Comparison of ENCODE assay signal across 12 cellular contexts in the genomic region with DNA sequence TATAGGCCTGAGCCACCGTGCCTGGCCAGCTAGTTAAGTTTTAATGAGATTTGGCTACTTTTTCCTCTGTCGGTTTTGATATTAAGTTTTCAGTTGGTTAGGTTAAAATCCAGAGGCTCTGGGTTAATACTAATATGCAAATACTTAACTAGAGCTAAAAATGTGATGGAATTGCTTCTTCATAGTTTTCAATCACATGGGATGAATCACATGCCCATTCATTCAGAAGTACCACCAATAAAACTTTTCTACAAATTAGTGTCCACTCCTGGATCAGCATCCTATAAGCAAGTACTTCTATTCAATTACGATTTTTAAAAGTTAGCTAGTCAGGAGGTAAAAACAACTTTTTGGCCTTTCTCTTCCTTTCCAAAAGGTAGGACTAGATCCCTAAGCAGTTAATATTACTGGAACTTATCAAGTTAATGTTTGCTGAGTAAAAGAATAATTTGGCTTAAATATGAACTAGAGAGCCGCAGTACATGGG. TPM values are rescaled to one million over a fixed set of nuclear protein-coding genes. Genes with fewer than 3 reads are reported as not detected.
DNase-seq lines count a peak whose midpoint lies in the region; ATAC-seq, FAIRE-seq and TF ChIP-seq lines count a peak whose summit lies in the region.
"Had no signal": no experiment of that assay in that cellular context is flagged by ENCODE, and none has a peak within 500 bp of the region (broad histone marks: within the 10 kb centered on the region; RNA-seq: fewer than 3 reads in every experiment).

No MANE protein-coding gene starts in this region.

- CTCF ChIA-PET in Calu3 (lab: Charles Lee), result interaction anchor here (0.5 kb wide), 1 partner anchor 102 kb away, joined by 3 read pairs; no protein-coding TSS in a partner anchor

- TF ChIP-seq CTCF in Calu3 (IDR thresholded peaks at IDR 0.05; ENCODE audit: unreplicated experiment) (no peak), bronchial epithelial cell (IDR thresholded peaks at IDR 0.05; ENCODE audit: insufficient read depth, low read length, severe bottlenecking) (no peak), liver (IDR thresholded peaks at IDR 0.05; ENCODE audit: low read depth, low read length, missing input control) (no peak), GM13976 (IDR thresholded peaks at IDR 0.05; ENCODE audit: borderline replicate concordance, control extremely low read depth, extremely low read depth, insufficient read depth, missing control alignments) (no peak)

- 24% methylated on average over 4 of the region's 4 CpGs for WGBS in liver

- peaks cover 16% of the 10 kb centered on the region for H3K4me1 Mint-ChIP-seq in Calu3 (ENCODE audit: low read depth, unreplicated experiment)

- no peaks in the 10 kb centered on the region for H3K9me3 Mint-ChIP-seq in Calu3 (ENCODE audit: low read depth, unreplicated experiment)
- H3K9me3 Mint-ChIP-seq: activated CD4-positive, alpha-beta memory T cell treated with anti-CD3 and anti-CD28 coated beads, Interleukin-2, amount 10 ng/mL, durations not matched to agents 7 days and 5 days had no signal

- H3K4me3 ChIP-seq in bronchial epithelial cell (ENCODE audit: low read depth, low read length) (peak overlapping the region; percentile 20), liver (ENCODE audit: low read depth in 1 of 3, low read length in 3 of 3) (peak overlapping the region in 2 of 3 donors; percentile 35 to 47), skin epidermis (peak overlapping the region in 1 of 7 experiments; percentile 7)

- peak overlapping the region; percentile 91 for H3K27ac Mint-ChIP-seq in Calu3 (ENCODE audit: unreplicated experiment)
- H3K27ac Mint-ChIP-seq: activated CD4-positive, alpha-beta memory T cell treated with anti-CD3 and anti-CD28 coated beads, Interleukin-2, amount 10 ng/mL, durations not matched to agents 7 days and 5 days had no signal

- peaks cover 3% of the 10 kb centered on the region for H3K36me3 ChIP-seq in bronchial epithelial cell (ENCODE audit: control insufficient read depth, insufficient read depth, low read length)
- H3K36me3 ChIP-seq in liver (ENCODE audit: control insufficient read depth in 4 of 4, insufficient read depth in 3 of 4, low read depth in 1 of 4, low read length in 3 of 4), result peaks cover 0 to 20% (median 8%) of the 10 kb centered on the region in 4 donors

- H3K4me3 Mint-ChIP-seq in Calu3 (ENCODE audit: low read depth, unreplicated experiment), result peak overlapping the region; percentile 71
- H3K4me3 Mint-ChIP-seq: activated CD4-positive, alpha-beta memory T cell treated with anti-CD3 and anti-CD28 coated beads, Interleukin-2, amount 10 ng/mL, durations not matched to agents 7 days and 5 days had no signal

- no TSS peak for BruUV-seq in Calu3 (replicated peaks; lab: Mats Ljungman, UMichigan)

- H3K9me3 ChIP-seq in liver (ENCODE audit: control insufficient read depth in 4 of 4, low read length in 3 of 4), result no peaks in the 10 kb centered on the region

- H3K27ac ChIP-seq in liver (ENCODE audit: low read depth in 1 of 2, low read length in 2 of 2), result peak overlapping the region; percentile 74 to 86
- peak overlapping the region in 15 of 21 experiments; percentile 5 to 85 (median 64) for H3K27ac ChIP-seq in skin epidermis

- peaks cover 7 to 31% (median 22%) of the 10 kb centered on the region in 4 donors for H3K4me1 ChIP-seq in liver (ENCODE audit: control insufficient read depth in 4 of 4, insufficient read depth in 4 of 4, low read length in 3 of 4)

- no peaks in the 10 kb centered on the region for H3K27me3 Mint-ChIP-seq in Calu3 (ENCODE audit: unreplicated experiment)

- intact Hi-C loops in Calu3 (cut with micrococcal nuclease; ENCODE audit: unreplicated experiment), result loop anchor here (5.0 kb wide), 1 partner anchor 78 kb away; no protein-coding TSS in a partner anchor

- H3K9ac ChIP-seq in liver (ENCODE audit: low read depth in 1 of 2, low read length in 2 of 2), result peak overlapping the region in 1 of 2 donors; percentile 75

- H3K27me3 ChIP-seq in bronchial epithelial cell (ENCODE audit: control insufficient read depth, insufficient read depth, low read length), result no peaks in the 10 kb centered on the region
- H3K27me3 ChIP-seq in liver (ENCODE audit: control insufficient read depth in 4 of 4, insufficient read depth in 4 of 4, low read length in 3 of 4), result no peaks in the 10 kb centered on the region

- TF ChIP-seq RAD21 in liver (IDR thresholded peaks at IDR 0.05), result no peak

- FAIRE-seq in bronchial epithelial cell (lab: Jason Lieb, UNC), result no peak

- no peak for ATAC-seq in GM19467 (IDR thresholded peaks at IDR 0.05; ENCODE audit: unreplicated experiment)

- peaks cover 32% of the 10 kb centered on the region for H3K36me3 Mint-ChIP-seq in Calu3 (ENCODE audit: insufficient read depth, unreplicated experiment)

- in situ Hi-C loops in GM13976 (cut with MboI; ENCODE audit: low sequenced_read_pairs, unreplicated experiment), result no loop called here

- DNase-seq in Calu3 (no peak), bronchial epithelial cell (ENCODE audit: low read depth) (peak; percentile 26), A172 (ENCODE audit: low spot score) (no peak), cerebellum (ENCODE audit: low spot score) (no peak), GM13976 (ENCODE audit: low spot score) (no peak)
- DNase-seq: activated CD4-positive, alpha-beta memory T cell treated with anti-CD3 and anti-CD28 coated beads, Interleukin-2, amount 10 ng/mL, durations not matched to agents 7 days and 5 days; activated gamma-delta T cell; central memory CD4-positive, alpha-beta T cell; NCI-H2171 had no signal

TF ChIP-seq in liver, 16 proteins besides CTCF, POLR2A, EP300 and RAD21:
- TF ChIP-seq FOXA2 (IDR thresholded peaks at IDR 0.05) (no peak), REST (IDR thresholded peaks at IDR 0.05) (no peak), TAF1 (conservative IDR thresholded peaks at IDR 0.05) (no peak), JUND (IDR thresholded peaks at IDR 0.05) (no peak), RXRA (IDR thresholded peaks at IDR 0.05) (no peak), EGR1 (IDR thresholded peaks at IDR 0.05; ENCODE audit: low read depth in 2 of 2) (no peak), HNF4A (conservative IDR thresholded peaks at IDR 0.05) (no peak)
- TF ChIP-seq, protein P1, sequence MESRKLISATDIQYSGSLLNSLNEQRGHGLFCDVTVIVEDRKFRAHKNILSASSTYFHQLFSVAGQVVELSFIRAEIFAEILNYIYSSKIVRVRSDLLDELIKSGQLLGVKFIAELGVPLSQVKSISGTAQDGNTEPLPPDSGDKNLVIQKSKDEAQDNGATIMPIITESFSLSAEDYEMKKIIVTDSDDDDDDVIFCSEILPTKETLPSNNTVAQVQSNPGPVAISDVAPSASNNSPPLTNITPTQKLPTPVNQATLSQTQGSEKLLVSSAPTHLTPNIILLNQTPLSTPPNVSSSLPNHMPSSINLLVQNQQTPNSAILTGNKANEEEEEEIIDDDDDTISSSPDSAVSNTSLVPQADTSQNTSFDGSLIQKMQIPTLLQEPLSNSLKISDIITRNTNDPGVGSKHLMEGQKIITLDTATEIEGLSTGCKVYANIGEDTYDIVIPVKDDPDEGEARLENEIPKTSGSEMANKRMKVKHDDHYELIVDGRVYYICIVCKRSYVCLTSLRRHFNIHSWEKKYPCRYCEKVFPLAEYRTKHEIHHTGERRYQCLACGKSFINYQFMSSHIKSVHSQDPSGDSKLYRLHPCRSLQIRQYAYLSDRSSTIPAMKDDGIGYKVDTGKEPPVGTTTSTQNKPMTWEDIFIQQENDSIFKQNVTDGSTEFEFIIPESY (IDR thresholded peaks at IDR 0.05), result no peak
TF ChIP-seq in liver: peak in this region for 0.

RNA-seq across cellular contexts. Expression of gene SLC25A30, which starts 4.3 kb away (rescaled TPM):
- total RNA-seq in Calu3 (2022) (16.6 and 18.2 TPM in 2 replicates), bronchial epithelial cell (13.8 and 18.4 TPM in 2 replicates), liver (10 to 100 TPM; 11.7 to 59.2 TPM), cerebellum (8.8 TPM)
- polyA plus RNA-seq in liver, result 10 to 100 TPM in 1 of 2 donors, 1 to 10 TPM in 1; 5.4 to 23.8 TPM
- total RNA-seq in A172 (2014; rRNA removed; shearing (Covaris generic)), result 3.1 and 5.0 TPM in 2 replicates

RNA-seq across cellular contexts. Expression of gene COG3, which starts 50.9 kb away (rescaled TPM):
- total RNA-seq in Calu3 (2022), result 18.4 and 21.6 TPM in 2 replicates
- 42.2 and 47.4 TPM in 2 replicates for total RNA-seq in bronchial epithelial cell
- total RNA-seq in liver, result 100 to 1,000 TPM in 1 of 2 donors, 10 to 100 TPM in 1; 22.8 to 113 TPM
- 10 to 100 TPM; 31.6 to 44.8 TPM for polyA plus RNA-seq in liver
- 13.7 and 16.9 TPM in 2 replicates for total RNA-seq in A172 (2014; rRNA removed; shearing (Covaris generic))
- 48.5 TPM for total RNA-seq in cerebellum
